In genomic region chr6:44642345-44642744, GRCh38 we compare ENCODE assay signal across 16 cellular contexts.
DNase-seq lines count a peak whose midpoint lies in the region; ATAC-seq and TF ChIP-seq lines count a peak whose summit lies in the region.
"Had no signal": no experiment of that assay in that cellular context is flagged by ENCODE, and none has a peak within 500 bp of the region (broad histone marks: within the 10 kb centered on the region; RNA-seq: fewer than 3 reads in every experiment).

No MANE protein-coding gene starts in this region.

- intact Hi-C loops in natural killer cell (cut with micrococcal nuclease) = no loop called here
- intact Hi-C loops in activated T-helper 2 cell treated with anti-CD3 and anti-CD28 coated beads, Interferon-gamma antibody, Interleukin-2, Interleukin-4, amounts not matched to agents 10 μg/mL and 5 μg/mL and 100 μg/mL, durations not matched to agents 14 hours and 24 hours and 36 hours (cut with micrococcal nuclease) = loop anchor here (2.0 to 10.0 kb wide), 5 partner anchors 562 to 1280 kb away; no protein-coding TSS in a partner anchor

- H3K9me3 Mint-ChIP-seq in natural killer cell treated with Interleukin-12 subunit alpha and Interleukin-12 subunit beta and Interleukin-15 and Interleukin-18, amount 100 ng/mL, for 72 hours = no peaks in the 10 kb centered on the region
- no peaks in the 10 kb centered on the region for H3K9me3 Mint-ChIP-seq in natural killer cell
- peaks cover 10% of the 10 kb centered on the region for H3K9me3 Mint-ChIP-seq in activated T-helper 2 cell treated with anti-CD3 and anti-CD28 coated beads, Interferon-gamma antibody, Interleukin-2, Interleukin-4, amounts not matched to agents 10 μg/mL and 5 μg/mL and 100 μg/mL, durations not matched to agents 14 hours and 24 hours and 36 hours
- no peaks in the 10 kb centered on the region for H3K9me3 Mint-ChIP-seq in stimulated activated naive CD8-positive, alpha-beta T cell treated with anti-CD3 and anti-CD28 coated beads, Interleukin-15, Interleukin-2, amounts not matched to agents 100 ng/mL and 50 ng/mL, for 24 hours
- H3K9me3 Mint-ChIP-seq: activated naive CD8-positive, alpha-beta T cell treated with anti-CD3 and anti-CD28 coated beads, Interleukin-2, amount 10 ng/mL, durations not matched to agents 7 days and 5 days had no signal

- H3K4me3 Mint-ChIP-seq in natural killer cell treated with Interleukin-12 subunit alpha and Interleukin-12 subunit beta and Interleukin-15 and Interleukin-18, amount 100 ng/mL, for 72 hours = peak overlapping the region; percentile 47
- H3K4me3 Mint-ChIP-seq in natural killer cell = no peak overlapping the region
- no peak overlapping the region for H3K4me3 Mint-ChIP-seq in activated T-helper 2 cell treated with anti-CD3 and anti-CD28 coated beads, Interferon-gamma antibody, Interleukin-2, Interleukin-4, amounts not matched to agents 10 μg/mL and 5 μg/mL and 100 μg/mL, durations not matched to agents 14 hours and 24 hours and 36 hours (ENCODE audit: low read depth)
- H3K4me3 Mint-ChIP-seq in stimulated activated naive CD8-positive, alpha-beta T cell treated with anti-CD3 and anti-CD28 coated beads, Interleukin-15, Interleukin-2, amounts not matched to agents 100 ng/mL and 50 ng/mL, for 24 hours = peak overlapping the region; percentile 47
- H3K4me3 Mint-ChIP-seq: activated naive CD8-positive, alpha-beta T cell treated with anti-CD3 and anti-CD28 coated beads, Interleukin-2, amount 10 ng/mL, durations not matched to agents 7 days and 5 days; T-cell had no signal

- no peak for DNase-seq in natural killer cell treated with Interleukin-12 subunit alpha and Interleukin-12 subunit beta and Interleukin-15 and Interleukin-18, amount 100 ng/mL, for 72 hours (ENCODE audit: low spot score)
- no peak for DNase-seq in natural killer cell
- peak; percentile 92 for DNase-seq in NOMO-1 treated with DMSO at 0.1 percent for 48 hours (lab: John Stamatoyannopoulos, UW; ENCODE audit: unreplicated experiment)
- no peak for DNase-seq in activated T-helper 2 cell treated with anti-CD3 and anti-CD28 coated beads, Interferon-gamma antibody, Interleukin-2, Interleukin-4, amounts not matched to agents 10 μg/mL and 5 μg/mL and 100 μg/mL, durations not matched to agents 14 hours and 24 hours and 36 hours (ENCODE audit: low spot score)
- DNase-seq in hypothalamus (lab: John Stamatoyannopoulos, UW) = no peak
- DNase-seq: activated naive CD8-positive, alpha-beta T cell treated with anti-CD3 and anti-CD28 coated beads, Interleukin-2, amount 10 ng/mL, durations not matched to agents 7 days and 5 days; dermis blood vessel endothelial cell; lower lobe of right lung; NCI-H1048; NCI-H1930; NCI-H226; occipital lobe; T-cell had no signal

- H3K4me1 Mint-ChIP-seq in natural killer cell treated with Interleukin-12 subunit alpha and Interleukin-12 subunit beta and Interleukin-15 and Interleukin-18, amount 100 ng/mL, for 72 hours (ENCODE audit: low read depth in 2 of 2) = peaks cover 0 to 12% of the 10 kb centered on the region in 2 donors
- H3K4me1 Mint-ChIP-seq in natural killer cell = no peaks in the 10 kb centered on the region
- peaks cover 31% of the 10 kb centered on the region for H3K4me1 Mint-ChIP-seq in activated T-helper 2 cell treated with anti-CD3 and anti-CD28 coated beads, Interferon-gamma antibody, Interleukin-2, Interleukin-4, amounts not matched to agents 10 μg/mL and 5 μg/mL and 100 μg/mL, durations not matched to agents 14 hours and 24 hours and 36 hours (ENCODE audit: low read depth)
- peaks cover 40% of the 10 kb centered on the region for H3K4me1 Mint-ChIP-seq in stimulated activated naive CD8-positive, alpha-beta T cell treated with anti-CD3 and anti-CD28 coated beads, Interleukin-15, Interleukin-2, amounts not matched to agents 100 ng/mL and 50 ng/mL, for 24 hours (ENCODE audit: low read depth)
- H3K4me1 Mint-ChIP-seq: T-cell had no signal

- H3K36me3 Mint-ChIP-seq in natural killer cell treated with Interleukin-12 subunit alpha and Interleukin-12 subunit beta and Interleukin-15 and Interleukin-18, amount 100 ng/mL, for 72 hours = no peaks in the 10 kb centered on the region
- H3K36me3 Mint-ChIP-seq in natural killer cell = no peaks in the 10 kb centered on the region
- no peaks in the 10 kb centered on the region for H3K36me3 Mint-ChIP-seq in activated T-helper 2 cell treated with anti-CD3 and anti-CD28 coated beads, Interferon-gamma antibody, Interleukin-2, Interleukin-4, amounts not matched to agents 10 μg/mL and 5 μg/mL and 100 μg/mL, durations not matched to agents 14 hours and 24 hours and 36 hours (ENCODE audit: low read depth)
- no peaks in the 10 kb centered on the region for H3K36me3 Mint-ChIP-seq in stimulated activated naive CD8-positive, alpha-beta T cell treated with anti-CD3 and anti-CD28 coated beads, Interleukin-15, Interleukin-2, amounts not matched to agents 100 ng/mL and 50 ng/mL, for 24 hours (ENCODE audit: low read depth)
- H3K36me3 Mint-ChIP-seq: activated naive CD8-positive, alpha-beta T cell treated with anti-CD3 and anti-CD28 coated beads, Interleukin-2, amount 10 ng/mL, durations not matched to agents 7 days and 5 days; T-cell had no signal

- no peak for TF ChIP-seq CTCF in natural killer cell (IDR thresholded peaks at IDR 0.05)

- H3K27me3 Mint-ChIP-seq in natural killer cell treated with Interleukin-12 subunit alpha and Interleukin-12 subunit beta and Interleukin-15 and Interleukin-18, amount 100 ng/mL, for 72 hours = peaks cover 6 to 8% of the 10 kb centered on the region in 2 donors
- H3K27me3 Mint-ChIP-seq in natural killer cell (ENCODE audit: low read depth in 2 of 2) = peaks cover 0 to 5% of the 10 kb centered on the region in 2 donors
- no peaks in the 10 kb centered on the region for H3K27me3 Mint-ChIP-seq in activated T-helper 2 cell treated with anti-CD3 and anti-CD28 coated beads, Interferon-gamma antibody, Interleukin-2, Interleukin-4, amounts not matched to agents 10 μg/mL and 5 μg/mL and 100 μg/mL, durations not matched to agents 14 hours and 24 hours and 36 hours (ENCODE audit: low read depth)
- H3K27me3 Mint-ChIP-seq in stimulated activated naive CD8-positive, alpha-beta T cell treated with anti-CD3 and anti-CD28 coated beads, Interleukin-15, Interleukin-2, amounts not matched to agents 100 ng/mL and 50 ng/mL, for 24 hours = peaks cover 3% of the 10 kb centered on the region
- H3K27me3 Mint-ChIP-seq: T-cell had no signal

- peak in 1 of 2 donors; percentile 56 for ATAC-seq in natural killer cell treated with Interleukin-12 subunit alpha and Interleukin-12 subunit beta and Interleukin-15 and Interleukin-18, amount 100 ng/mL, for 72 hours
- ATAC-seq in natural killer cell (no peak), HG03196 (IDR thresholded peaks at IDR 0.05; ENCODE audit: unreplicated experiment) (no peak), GM21576 (IDR thresholded peaks at IDR 0.05; ENCODE audit: unreplicated experiment) (no peak)
- ATAC-seq: lower lobe of right lung, T-cell had no signal

- peak overlapping the region; percentile 56 to 74 for H3K27ac Mint-ChIP-seq in natural killer cell treated with Interleukin-12 subunit alpha and Interleukin-12 subunit beta and Interleukin-15 and Interleukin-18, amount 100 ng/mL, for 72 hours
- H3K27ac Mint-ChIP-seq in natural killer cell = no peak overlapping the region
- peak overlapping the region; percentile 91 for H3K27ac Mint-ChIP-seq in activated T-helper 2 cell treated with anti-CD3 and anti-CD28 coated beads, Interferon-gamma antibody, Interleukin-2, Interleukin-4, amounts not matched to agents 10 μg/mL and 5 μg/mL and 100 μg/mL, durations not matched to agents 14 hours and 24 hours and 36 hours
- H3K27ac Mint-ChIP-seq in stimulated activated naive CD8-positive, alpha-beta T cell treated with anti-CD3 and anti-CD28 coated beads, Interleukin-15, Interleukin-2, amounts not matched to agents 100 ng/mL and 50 ng/mL, for 24 hours = peak overlapping the region; percentile 95
- H3K27ac Mint-ChIP-seq: activated naive CD8-positive, alpha-beta T cell treated with anti-CD3 and anti-CD28 coated beads, Interleukin-2, amount 10 ng/mL, durations not matched to agents 7 days and 5 days; T-cell had no signal

Comparison
In these comparisons a context has a peak if more than half of its experiments do, and no peak if none do; other contexts are left out.
1. H3K27ac Mint-ChIP-seq: peak in natural killer cell treated with Interleukin-12 subunit alpha and Interleukin-12 subunit beta and Interleukin-15 and Interleukin-18, amount 100 ng/mL, for 72 hours (2 of 2), activated T-helper 2 cell treated with anti-CD3 and anti-CD28 coated beads, Interferon-gamma antibody, Interleukin-2, Interleukin-4, amounts not matched to agents 10 μg/mL and 5 μg/mL and 100 μg/mL, durations not matched to agents 14 hours and 24 hours and 36 hours (single experiment) and stimulated activated naive CD8-positive, alpha-beta T cell treated with anti-CD3 and anti-CD28 coated beads, Interleukin-15, Interleukin-2, amounts not matched to agents 100 ng/mL and 50 ng/mL, for 24 hours (single experiment); none in natural killer cell (0 of 2).
2. H3K4me3 Mint-ChIP-seq: peak in natural killer cell treated with Interleukin-12 subunit alpha and Interleukin-12 subunit beta and Interleukin-15 and Interleukin-18, amount 100 ng/mL, for 72 hours (single experiment) and stimulated activated naive CD8-positive, alpha-beta T cell treated with anti-CD3 and anti-CD28 coated beads, Interleukin-15, Interleukin-2, amounts not matched to agents 100 ng/mL and 50 ng/mL, for 24 hours (single experiment); none in natural killer cell (single experiment) and activated T-helper 2 cell treated with anti-CD3 and anti-CD28 coated beads, Interferon-gamma antibody, Interleukin-2, Interleukin-4, amounts not matched to agents 10 μg/mL and 5 μg/mL and 100 μg/mL, durations not matched to agents 14 hours and 24 hours and 36 hours (single experiment).